Comparison of ENCODE assay signal across 8 cellular contexts in genomic region chr7:92835140-92835850, GRCh38. TPM values are rescaled to one million over a fixed set of nuclear protein-coding genes. Genes with fewer than 3 reads are reported as not detected.
DNase-seq lines count a peak whose midpoint lies in the region; ATAC-seq and TF ChIP-seq lines count a peak whose summit lies in the region.

No MANE protein-coding gene starts in this region.

- no peak for ATAC-seq in GM18873 (IDR thresholded peaks at IDR 0.05; ENCODE audit: low FRiP score, unreplicated experiment)
- ATAC-seq in HG02970 (IDR thresholded peaks at IDR 0.05; ENCODE audit: low FRiP score, unreplicated experiment): no peak

- peaks cover 27% of the 10 kb centered on the region for H3K4me1 ChIP-seq in CD8-positive, alpha-beta memory T cell (ENCODE audit: insufficient read depth, low read length)
- H3K4me1 ChIP-seq in adrenal gland (replicated peaks in 1 of 2) (peaks cover 13 to 26% of the 10 kb centered on the region in 2 donors), right atrium auricular region (peaks cover 0 to 23% of the 10 kb centered on the region in 2 donors), rectal smooth muscle tissue (ENCODE audit: control insufficient read depth, insufficient read depth, low read length) (peaks cover 5% of the 10 kb centered on the region)

- peak overlapping the region; percentile 73 for H3K27ac ChIP-seq in CD8-positive, alpha-beta memory T cell (ENCODE audit: low read depth, low read length)
- peak overlapping the region; percentile 78 for H3K27ac ChIP-seq in SU-DHL-6 (ENCODE audit: low read depth, low read length)
- peak overlapping the region in 4 of 5 donors; percentile 57 to 91 (median 90) for H3K27ac ChIP-seq in adrenal gland
- H3K27ac ChIP-seq in right atrium auricular region: peak overlapping the region; percentile 95
- H3K27ac ChIP-seq in rectal smooth muscle tissue (ENCODE audit: low read depth, low read length): peak overlapping the region; percentile 24

- peaks cover 0 to 2% (median 0%) of the 10 kb centered on the region in 5 donors for H3K9me3 Mint-ChIP-seq in CD8-positive, alpha-beta memory T cell

- POLR2A ChIA-PET in CD8-positive, alpha-beta memory T cell (lab: Charles Lee): interaction anchor here (1.6 kb wide), 1 partner anchor 307 kb away, joined by 3 read pairs; the partner anchor contains the start of genes PEX1 and RBM48

- peak in 1 of 2 donors; percentile 70 for TF ChIP-seq POLR2A in adrenal gland (IDR thresholded peaks at IDR 0.05)

- H3K27me3 Mint-ChIP-seq in CD8-positive, alpha-beta memory T cell: no peaks in the 10 kb centered on the region

- H3K79me2 ChIP-seq in SU-DHL-6 (ENCODE audit: insufficient read depth, low read length): peaks cover 38% of the 10 kb centered on the region

- intact Hi-C loops in adrenal gland (cut with DNase I): loop anchor here in 1 of 2 donors (10.0 kb wide), 1 partner anchor 210 kb away; no protein-coding TSS in a partner anchor

- H3K9me3 ChIP-seq in CD8-positive, alpha-beta memory T cell (ENCODE audit: low read length): no peaks in the 10 kb centered on the region
- H3K9me3 ChIP-seq in SU-DHL-6 (ENCODE audit: insufficient read depth, low read length) (no peaks in the 10 kb centered on the region), adrenal gland (replicated peaks in 1 of 3) (no peaks in the 10 kb centered on the region), right atrium auricular region (no peaks in the 10 kb centered on the region)

- WGBS in adrenal gland, 4 donors: 0 to 5% (median 1%) methylated on average over 7 to 52 of the region's 52 CpGs

- peaks cover 8% of the 10 kb centered on the region for H3F3A ChIP-seq in SU-DHL-6 (ENCODE audit: insufficient read depth)

- peak; percentile 22 to 60 (median 46) for DNase-seq in CD8-positive, alpha-beta memory T cell
- DNase-seq in HT1080 (ENCODE audit: low read depth): peak; percentile 73
- DNase-seq in adrenal gland: peak; percentile 59 to 79 (median 70)
- peak; percentile 61 for DNase-seq in right atrium auricular region (ENCODE audit: low spot score)

- H4K20me1 ChIP-seq in SU-DHL-6 (ENCODE audit: low read depth, low read length): no peaks in the 10 kb centered on the region

- peak overlapping the region; percentile 64 for H3K9ac ChIP-seq in SU-DHL-6 (ENCODE audit: low read length)
- no peak overlapping the region for H3K9ac ChIP-seq in rectal smooth muscle tissue (ENCODE audit: low read length)

- peak overlapping the region; percentile 81 to 95 (median 90) for H3K27ac Mint-ChIP-seq in CD8-positive, alpha-beta memory T cell

- H3K4me3 ChIP-seq in CD8-positive, alpha-beta memory T cell (ENCODE audit: low read length): peak overlapping the region; percentile 81
- H3K4me3 ChIP-seq in SU-DHL-6 (ENCODE audit: insufficient read depth, low read length, poor library complexity, severe bottlenecking): peak overlapping the region; percentile 58
- peak overlapping the region; percentile 15 to 90 (median 82) for H3K4me3 ChIP-seq in adrenal gland
- H3K4me3 ChIP-seq in right atrium auricular region: peak overlapping the region; percentile 84 to 86
- peak overlapping the region; percentile 79 for H3K4me3 ChIP-seq in rectal smooth muscle tissue (ENCODE audit: low read length)

- no peaks in the 10 kb centered on the region for H3K9me2 ChIP-seq in SU-DHL-6 (replicated peaks; ENCODE audit: insufficient read depth, low read length)

- peaks cover 0 to 29% (median 0%) of the 10 kb centered on the region in 3 donors for H3K36me3 Mint-ChIP-seq in CD8-positive, alpha-beta memory T cell

- CTCF ChIA-PET in CD8-positive, alpha-beta memory T cell (lab: Charles Lee): interaction anchor here (1.0 to 4.0 kb wide), 4 partner anchors 17 to 307 kb away, joined by 4 to 30 read pairs (median 8); partner anchors contain the start of genes PEX1 and RBM48

- H2AFZ ChIP-seq in SU-DHL-6 (ENCODE audit: low read depth, low read length, severe bottlenecking): peak overlapping the region; percentile 58

- H3K27me3 ChIP-seq in CD8-positive, alpha-beta memory T cell (ENCODE audit: insufficient read depth, low read length, poor library complexity, severe bottlenecking): no peaks in the 10 kb centered on the region
- H3K27me3 ChIP-seq in SU-DHL-6 (ENCODE audit: low read length) (no peaks in the 10 kb centered on the region), adrenal gland (no peaks in the 10 kb centered on the region), right atrium auricular region (no peaks in the 10 kb centered on the region), rectal smooth muscle tissue (ENCODE audit: control insufficient read depth, insufficient read depth, low read length) (no peaks in the 10 kb centered on the region)

- peaks cover 36 to 49% (median 38%) of the 10 kb centered on the region in 3 donors for H3K4me1 Mint-ChIP-seq in CD8-positive, alpha-beta memory T cell

- TF ChIP-seq CTCF in SU-DHL-6 (IDR thresholded peaks at IDR 0.05; ENCODE audit: insufficient read depth, low read length, poor library complexity, severe bottlenecking) (no peak), adrenal gland (IDR thresholded peaks at IDR 0.05) (no peak), right atrium auricular region (IDR thresholded peaks at IDR 0.05) (no peak)

- H3K4me3 Mint-ChIP-seq in CD8-positive, alpha-beta memory T cell: peak overlapping the region; percentile 94 to 100 (median 97)

- peak overlapping the region; percentile 85 for H3K4me2 ChIP-seq in SU-DHL-6 (ENCODE audit: low read depth, low read length, poor library complexity, severe bottlenecking)

- no peaks in the 10 kb centered on the region for H3K36me3 ChIP-seq in CD8-positive, alpha-beta memory T cell (ENCODE audit: insufficient read depth, low read length)
- H3K36me3 ChIP-seq in SU-DHL-6 (ENCODE audit: low read length) (peaks cover 4% of the 10 kb centered on the region; the same call in 1 of the 2 replicates), adrenal gland (replicated peaks in 1 of 2) (no peaks in the 10 kb centered on the region), right atrium auricular region (no peaks in the 10 kb centered on the region), rectal smooth muscle tissue (ENCODE audit: control insufficient read depth, insufficient read depth, low read length) (no peaks in the 10 kb centered on the region)

RNA-seq across cellular contexts. Expression of gene CDK6, which starts 1.1 kb away (rescaled TPM):
- total RNA-seq in CD8-positive, alpha-beta memory T cell: 100 to 1,000 TPM; 231 to 235 TPM
- 20.7 TPM for polyA plus RNA-seq in CD8-positive, alpha-beta memory T cell
- 66.4 and 73.4 TPM in 2 replicates for total RNA-seq in HT1080 (2014; rRNA removed; shearing (Covaris generic))
- polyA plus RNA-seq in HT1080 (2015; cell fraction: cytosol; rRNA removed): 35.1 and 52.8 TPM in 2 replicates
- 53.4 and 54.3 TPM in 2 replicates for polyA plus RNA-seq in HT1080 (2015; cell fraction: nucleus; rRNA removed)
- 10 to 100 TPM; 18.2 to 61.7 (median 41.6) TPM for total RNA-seq in adrenal gland
- polyA plus RNA-seq in adrenal gland: 10 to 100 TPM in 1 of 3 donors, 1 to 10 TPM in 2; 2.5 to 12.9 (median 4.3) TPM
- total RNA-seq in right atrium auricular region: 10 to 100 TPM; 10.6 to 12.4 TPM

Comparison
In these comparisons a context has a peak if more than half of its experiments do, and no peak if none do; other contexts are left out.
1. H3K27ac ChIP-seq: peak in every context shown above with its lines; median percentile 95 in right atrium auricular region; 90 in adrenal gland; 78 in SU-DHL-6; 73 in CD8-positive, alpha-beta memory T cell; 24 in rectal smooth muscle tissue.